In genomic region chr1:183082650-183083049, GRCh38 we compare ENCODE assay signal across 20 cellular contexts. TPM values are rescaled to one million over a fixed set of nuclear protein-coding genes. Genes with fewer than 3 reads are reported as not detected.
DNase-seq lines count a peak whose midpoint lies in the region; ATAC-seq, FAIRE-seq and TF ChIP-seq lines count a peak whose summit lies in the region.
"Had no signal": no experiment of that assay in that cellular context is flagged by ENCODE, and none has a peak within 500 bp of the region (broad histone marks: within the 10 kb centered on the region; RNA-seq: fewer than 3 reads in every experiment).

No MANE protein-coding gene starts in this region.

- H3K36me3 Mint-ChIP-seq in HFFc6 (ENCODE audit: low read depth), result peaks cover 24% of the 10 kb centered on the region
- no peaks in the 10 kb centered on the region for H3K36me3 Mint-ChIP-seq in chondrocyte (ENCODE audit: low read depth)
- H3K36me3 Mint-ChIP-seq: CD4-positive, alpha-beta memory T cell had no signal

- H3K9me3 ChIP-seq in liver (ENCODE audit: control insufficient read depth in 4 of 4, low read length in 3 of 4) (no peaks in the 10 kb centered on the region), vagina (no peaks in the 10 kb centered on the region)

- FAIRE-seq in GM12891 (lab: Jason Lieb, UNC), result peak; percentile 43
- FAIRE-seq: GM12892, GM19239, H1 had no signal

- no peak overlapping the region for H3K9ac ChIP-seq in liver (ENCODE audit: low read depth in 1 of 2, low read length in 2 of 2)
- H3K9ac ChIP-seq: GM23248 had no signal

- TF ChIP-seq CTCF in HFFc6 (IDR thresholded peaks at IDR 0.05), result no peak
- TF ChIP-seq CTCF in chondrocyte (IDR thresholded peaks at IDR 0.05), result no peak
- TF ChIP-seq CTCF in liver (IDR thresholded peaks at IDR 0.05; ENCODE audit: low read depth, low read length, missing input control), result no peak
- TF ChIP-seq CTCF in vagina (IDR thresholded peaks at IDR 0.05), result no peak

- peak overlapping the region; percentile 4; the same call in 1 of the 2 replicates for H3K27ac Mint-ChIP-seq in HFFc6
- H3K27ac Mint-ChIP-seq in chondrocyte (ENCODE audit: unreplicated experiment), result peak overlapping the region; percentile 0
- H3K27ac Mint-ChIP-seq: CD4-positive, alpha-beta memory T cell; H9 had no signal

- no peak for ATAC-seq in HG03378 (IDR thresholded peaks at IDR 0.05; ENCODE audit: unreplicated experiment)
- ATAC-seq: HCT116 had no signal

- H3K27me3 Mint-ChIP-seq in HFFc6 (ENCODE audit: insufficient read depth) (peaks cover 4% of the 10 kb centered on the region), chondrocyte (ENCODE audit: low read depth) (no peaks in the 10 kb centered on the region)

- H3K4me1 Mint-ChIP-seq in HFFc6 (ENCODE audit: low read depth) (peaks cover 84% of the 10 kb centered on the region), chondrocyte (ENCODE audit: low read depth) (peaks cover 51% of the 10 kb centered on the region)
- H3K4me1 Mint-ChIP-seq: CD4-positive, alpha-beta memory T cell had no signal

- no peak overlapping the region for H3K27ac ChIP-seq in liver (ENCODE audit: low read depth in 1 of 2, low read length in 2 of 2)
- no peak overlapping the region for H3K27ac ChIP-seq in vagina
- H3K27ac ChIP-seq: GM23248 had no signal

- TF ChIP-seq POLR2A in GM12891 (IDR thresholded peaks at IDR 0.05; ENCODE audit: low read depth, low read length) (no peak), vagina (IDR thresholded peaks at IDR 0.05) (no peak)

- WGBS in liver, result 44% methylated on average over 1 of the region's 1 CpG

- H3K9me3 Mint-ChIP-seq in HFFc6 (no peaks in the 10 kb centered on the region), chondrocyte (ENCODE audit: low read depth) (no peaks in the 10 kb centered on the region)
- H3K9me3 Mint-ChIP-seq: CD4-positive, alpha-beta memory T cell; H9 had no signal

- TF ChIP-seq RAD21 in liver (IDR thresholded peaks at IDR 0.05), result no peak

- H3K4me3 ChIP-seq in liver (ENCODE audit: low read depth in 1 of 3, low read length in 3 of 3), result no peak overlapping the region
- no peak overlapping the region for H3K4me3 ChIP-seq in vagina
- H3K4me3 ChIP-seq: GM23248 had no signal

- H3K36me3 ChIP-seq in liver (ENCODE audit: control insufficient read depth in 4 of 4, insufficient read depth in 3 of 4, low read depth in 1 of 4, low read length in 3 of 4), result no peaks in the 10 kb centered on the region
- H3K36me3 ChIP-seq in vagina, result no peaks in the 10 kb centered on the region

- no peak overlapping the region for H3K4me3 Mint-ChIP-seq in HFFc6
- H3K4me3 Mint-ChIP-seq in chondrocyte (ENCODE audit: unreplicated experiment), result no peak overlapping the region
- H3K4me3 Mint-ChIP-seq: CD4-positive, alpha-beta memory T cell; H9 had no signal

- H3K4me1 ChIP-seq in liver (ENCODE audit: control insufficient read depth in 4 of 4, insufficient read depth in 4 of 4, low read length in 3 of 4) (peaks cover 0 to 3% (median 1%) of the 10 kb centered on the region in 4 donors), vagina (peaks cover 53% of the 10 kb centered on the region)

- DNase-seq in GM12891 (ENCODE audit: insufficient read length, low spot score) (no peak), HFFc6 (no peak), chondrocyte (ENCODE audit: low spot score) (no peak), vagina (ENCODE audit: extremely low spot score in 2 of 2) (no peak), HuH-7 (ENCODE audit: low spot score) (no peak)
- DNase-seq: C1 segment of cervical spinal cord; Calu3; CD4-positive, alpha-beta memory T cell; COR-L47; DMS53; DMS79 treated with DMSO at 0.1 percent for 48 hours; GF-D8; GM23248; H9 had no signal

- no peaks in the 10 kb centered on the region for H3K27me3 ChIP-seq in liver (ENCODE audit: control insufficient read depth in 4 of 4, insufficient read depth in 4 of 4, low read length in 3 of 4)
- no peaks in the 10 kb centered on the region for H3K27me3 ChIP-seq in vagina

- intact Hi-C loops in vagina (cut with DNase I), result no loop called here

TF ChIP-seq in GM12891, 5 proteins besides CTCF, POLR2A, EP300 and RAD21:
- TF ChIP-seq PAX5 (IDR thresholded peaks at IDR 0.05; ENCODE audit: insufficient read depth, low read length, severe bottlenecking) (no peak), POU2F2 (IDR thresholded peaks at IDR 0.05; ENCODE audit: low read depth, low read length) (no peak), SPI1 (IDR thresholded peaks at IDR 0.05; ENCODE audit: low read depth, low read length) (no peak), POLR2AphosphoS5 (IDR thresholded peaks at IDR 0.05; ENCODE audit: low read depth, low read length) (no peak), TAF1 (IDR thresholded peaks at IDR 0.05; ENCODE audit: low read depth, low read length) (no peak)
TF ChIP-seq in GM12891: peak in this region for 0.

TF ChIP-seq in liver, 16 proteins besides CTCF, POLR2A, EP300 and RAD21:
- TF ChIP-seq HNF4G (IDR thresholded peaks at IDR 0.05) (peak; percentile 37), HNF4A (conservative IDR thresholded peaks at IDR 0.05) (peak; percentile 61 to 80), RXRA (IDR thresholded peaks at IDR 0.05) (no peak)
TF ChIP-seq in liver: peak in this region for 2.

RNA-seq across cellular contexts. Expression of gene LAMC1, which starts 59.4 kb away (rescaled TPM):
- polyA plus RNA-seq in GM12891 (2012; ENCODE audit: low read depth, missing spikeins), result 5.3 TPM
- 100 to 1,000 TPM; 352 to 465 (median 393) TPM for total RNA-seq in HFFc6 (2021; fragmentation: NEBNext Ultra II Directional; extraction: Animal tissue kit (Norgen Biotek cat#: 25700))
- total RNA-seq in chondrocyte (307 to 453 TPM (median 449 TPM) in 3 replicates), liver (10 to 100 TPM; 22.9 to 35.1 TPM), vagina (217 TPM)
- 10 to 100 TPM in 1 of 2 donors, 1 to 10 TPM in 1; 5.3 to 16.6 TPM for polyA plus RNA-seq in liver
- polyA plus RNA-seq: CD4-positive, alpha-beta memory T cell had no signal
